ENCODE assay signal across 8 cellular contexts in the genomic region with DNA sequence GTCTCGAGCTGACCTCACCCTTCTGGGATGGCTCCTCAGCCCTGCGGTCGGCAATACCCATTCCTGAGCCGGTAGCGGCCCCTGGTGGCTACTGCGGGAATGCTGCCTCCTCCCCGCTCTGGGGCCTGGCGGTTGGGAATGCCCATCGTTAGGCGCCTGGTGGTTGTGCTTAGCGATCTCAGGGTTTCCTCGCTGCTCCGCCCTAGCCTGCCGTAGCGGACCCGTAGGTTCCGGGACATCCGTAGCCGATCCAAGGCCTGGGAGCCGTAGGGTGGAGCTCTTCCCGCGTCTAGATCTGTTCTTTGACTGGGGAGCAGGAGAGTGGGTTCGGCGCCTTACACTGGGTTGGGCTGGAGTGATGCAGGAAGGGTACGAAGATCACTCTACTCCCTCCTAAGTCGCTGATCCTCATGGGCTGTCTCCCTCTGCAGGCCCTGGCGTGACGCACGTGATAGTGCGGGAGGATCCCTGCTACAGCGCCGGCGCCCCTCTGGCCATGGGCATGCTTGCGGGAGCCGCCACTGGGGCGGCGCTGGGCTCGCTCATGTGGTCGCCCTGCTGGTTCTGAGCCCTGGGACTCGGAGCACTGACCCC.
DNase-seq lines count a peak whose midpoint lies in the region; ATAC-seq lines count a peak whose summit lies in the region.

No MANE protein-coding gene starts in this region.

- peaks cover 6% of the 10 kb centered on the region for H3K4me1 ChIP-seq in ES-I3 (ENCODE audit: insufficient read depth, low read length)

- DNase-seq in NCI-H2227 (lab: John Stamatoyannopoulos, UW; ENCODE audit: unreplicated experiment) (peak; percentile 96), islet precursor cell (peak; percentile 97), NCI-H146 (lab: John Stamatoyannopoulos, UW) (no peak)
- peak; percentile 70 for DNase-seq in central memory CD4-positive, alpha-beta T cell
- peak; percentile 88 for DNase-seq in stimulated activated CD4-positive, alpha-beta T cell treated with anti-CD3 and anti-CD28 coated beads, Interleukin-12 subunit alpha, Interleukin-12 subunit beta, amount 100 ng/mL, for 4 hours

- ATAC-seq in HG02678 (IDR thresholded peaks at IDR 0.05; ENCODE audit: unreplicated experiment): peak; percentile 78
- ATAC-seq in activated CD4-positive, CD25-positive, alpha-beta regulatory T cell treated with anti-CD3 and anti-CD28 coated beads, Interleukin-2, amount 50 U/mL, for 24 hours: peak; percentile 90 to 94

- H3K9me3 ChIP-seq in ES-I3 (ENCODE audit: control insufficient read depth, insufficient read depth, low read length): no peaks in the 10 kb centered on the region

- peak overlapping the region; percentile 40; the same call in 1 of the 2 replicates for H3K9ac ChIP-seq in ES-I3 (ENCODE audit: low read depth, low read length)

- no peaks in the 10 kb centered on the region for H3K36me3 ChIP-seq in ES-I3 (ENCODE audit: insufficient read depth, low read length)
